Comparison of ENCODE assay signal across 27 cellular contexts in the genomic region with DNA sequence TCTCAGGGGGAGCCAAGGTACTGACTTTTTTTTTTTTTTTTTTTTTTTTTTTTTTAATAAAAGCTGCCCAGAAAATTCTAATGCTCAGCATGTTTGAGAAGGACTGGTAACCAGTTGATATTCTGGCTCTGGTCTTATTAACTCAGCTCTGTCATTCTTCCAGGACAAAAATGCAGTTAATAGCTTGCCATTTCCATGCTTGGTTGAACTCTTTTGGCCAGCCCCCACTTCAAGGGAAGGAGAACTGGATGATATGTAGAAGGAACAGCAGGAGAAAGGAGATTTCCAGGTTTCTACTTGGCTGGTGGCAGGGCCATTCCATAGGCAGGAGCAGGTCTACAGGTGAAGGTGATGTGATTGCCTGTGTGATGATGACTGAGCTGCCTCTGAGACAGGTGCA.
"Had no signal": no experiment of that assay in that cellular context is flagged by ENCODE, and none has a peak within 500 bp of the region (broad histone marks: within the 10 kb centered on the region; RNA-seq: fewer than 3 reads in every experiment).

No MANE protein-coding gene starts in this region.

- DNase-seq: activated CD4-positive, alpha-beta T cell treated with anti-CD3 and anti-CD28 coated beads for 48 hours; activated CD4-positive, alpha-beta T cell treated with anti-CD3 and anti-CD28 coated beads, Interleukin-2, amount 50 U/mL, for 4 hours; activated CD4-positive, CD25-positive, alpha-beta regulatory T cell treated with anti-CD3 and anti-CD28 coated beads, Interleukin-2, amount 50 U/mL, for 72 hours; activated CD8-positive, alpha-beta T cell treated with anti-CD3 and anti-CD28 coated beads, Interleukin-2, amount 10 ng/mL, durations not matched to agents 7 days and 5 days; activated effector memory CD4-positive, alpha-beta T cell treated with Interleukin-2 at 50 U/mL for 16 hours; activated naive CD4-positive, alpha-beta T cell; activated T-cell treated with anti-CD3 and anti-CD28 coated beads, Interleukin-2, amount 50 U/mL, for 24 hours; brain microvascular endothelial cell; Karpas-422; MM.1S; NCI-H1105 treated with DMSO at 0.1 percent for 48 hours; NCI-H146; NCI-H187 treated with DMSO at 0.1 percent for 48 hours; NCI-H2081 treated with DMSO at 0.1 percent for 48 hours; NCI-H2171 treated with DMSO at 0.1 percent for 48 hours; NCI-H345; NCI-H510A treated with DMSO at 0.1 percent for 48 hours; NCI-H69; NK-92 treated with Interleukin-12 subunit alpha and Interleukin-12 subunit beta, amount 100 ng/mL, for 24 hours; Peyer's patch; SHP77 treated with DMSO at 0.1 percent for 48 hours had no signal

- H3K27ac ChIP-seq: brain microvascular endothelial cell, cardiac muscle cell, Peyer's patch had no signal

- H3K27me3 ChIP-seq: brain microvascular endothelial cell, cardiac muscle cell, Peyer's patch had no signal

- H3K36me3 Mint-ChIP-seq: activated naive CD4-positive, alpha-beta T cell treated with anti-CD3 and anti-CD28 coated beads, Interleukin-2, amount 50 U/mL, for 72 hours had no signal

- H3K36me3 ChIP-seq: brain microvascular endothelial cell, cardiac muscle cell, Peyer's patch had no signal

- H3K4me3 ChIP-seq: cardiac muscle cell, K562, Peyer's patch had no signal

- H3K27ac Mint-ChIP-seq: activated CD8-positive, alpha-beta T cell treated with anti-CD3 and anti-CD28 coated beads, Interleukin-2, amount 10 ng/mL, durations not matched to agents 7 days and 5 days; activated T-cell treated with anti-CD3 and anti-CD28 coated beads, Interleukin-2, amount 50 U/mL, for 24 hours; activated T-helper 1 cell treated with anti-CD3 and anti-CD28 coated beads, Interleukin-12 subunit alpha, Interleukin-12 subunit beta, Interleukin-2, Interleukin-4 antibody, amounts not matched to agents 30 ng/mL and 10 ng/mL and 1 ng/mL, durations not matched to agents 14 hours and 24 hours and 36 hours; T-helper 1 cell treated with Interleukin-12 subunit alpha and Interleukin-12 subunit beta and Interleukin-4 antibody, amounts not matched to agents 30 μg/mL and 1 μg/mL, for 36 hours; WTC11 had no signal

- H3K9me3 ChIP-seq: Peyer's patch had no signal

- H3K4me1 ChIP-seq: Peyer's patch had no signal

- H3K4me3 Mint-ChIP-seq: activated CD8-positive, alpha-beta T cell treated with anti-CD3 and anti-CD28 coated beads, Interleukin-2, amount 10 ng/mL, durations not matched to agents 7 days and 5 days; activated T-cell treated with anti-CD3 and anti-CD28 coated beads, Interleukin-2, amount 50 U/mL, for 24 hours; activated T-helper 1 cell treated with anti-CD3 and anti-CD28 coated beads, Interleukin-12 subunit alpha, Interleukin-12 subunit beta, Interleukin-2, Interleukin-4 antibody, amounts not matched to agents 30 ng/mL and 10 ng/mL and 1 ng/mL, durations not matched to agents 14 hours and 24 hours and 36 hours; T-helper 1 cell treated with Interleukin-12 subunit alpha and Interleukin-12 subunit beta and Interleukin-4 antibody, amounts not matched to agents 30 μg/mL and 1 μg/mL, for 36 hours; WTC11 had no signal

- ATAC-seq: activated CD8-positive, alpha-beta T cell treated with anti-CD3 and anti-CD28 coated beads, Interleukin-2, amount 10 ng/mL, durations not matched to agents 7 days and 5 days; activated naive CD4-positive, alpha-beta T cell treated with anti-CD3 and anti-CD28 coated beads, Interleukin-2, amount 50 U/mL, for 72 hours; K562; WTC11 had no signal

- H3K9me3 Mint-ChIP-seq: activated T-cell treated with anti-CD3 and anti-CD28 coated beads, Interleukin-2, amount 50 U/mL, for 24 hours; activated T-helper 1 cell treated with anti-CD3 and anti-CD28 coated beads, Interleukin-12 subunit alpha, Interleukin-12 subunit beta, Interleukin-2, Interleukin-4 antibody, amounts not matched to agents 30 ng/mL and 10 ng/mL and 1 ng/mL, durations not matched to agents 14 hours and 24 hours and 36 hours; T-helper 1 cell treated with Interleukin-12 subunit alpha and Interleukin-12 subunit beta and Interleukin-4 antibody, amounts not matched to agents 30 μg/mL and 1 μg/mL, for 36 hours had no signal
